In the genomic region with DNA sequence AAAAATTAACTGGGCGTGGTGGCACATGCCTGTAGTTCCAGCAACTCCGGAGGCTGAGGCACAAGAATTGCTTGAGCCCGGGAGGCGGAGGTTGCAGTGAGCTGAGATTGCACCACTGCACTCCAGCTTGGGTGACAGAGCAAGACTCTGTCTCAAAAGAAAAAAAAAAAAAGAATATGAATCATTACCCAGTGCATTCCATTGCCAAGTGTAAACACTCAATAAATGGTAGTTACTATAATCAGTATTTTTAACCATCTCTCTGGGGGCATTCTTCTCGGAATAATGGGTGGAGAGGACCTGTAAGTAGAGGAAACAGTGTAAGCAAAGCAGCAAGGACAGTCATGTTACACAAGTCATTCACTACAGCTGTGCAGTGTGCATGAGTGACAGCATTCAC, we compare ENCODE assay signal across 1 cellular context.
TF ChIP-seq lines count a peak whose summit lies in the region.

No MANE protein-coding gene starts in this region.

TF ChIP-seq in IMR-90, 13 proteins besides CTCF, POLR2A, EP300 and RAD21:
- TF ChIP-seq CHD1 (IDR thresholded peaks at IDR 0.05; ENCODE audit: low read depth, low read length) (no peak), CEBPB (IDR thresholded peaks at IDR 0.05; ENCODE audit: low read depth, low read length) (peak; percentile 48; the same call in 1 of the 2 replicates)
